8 cellular contexts compared by ENCODE assay signal in genomic region chr17:75749545-75750389, GRCh38. TPM values are rescaled to one million over a fixed set of nuclear protein-coding genes. Genes with fewer than 3 reads are reported as not detected.
DNase-seq lines count a peak whose midpoint lies in the region; ATAC-seq and TF ChIP-seq lines count a peak whose summit lies in the region.

No MANE protein-coding gene starts in this region.

- TF ChIP-seq CTCF in GM12874 (IDR thresholded peaks at IDR 0.05; ENCODE audit: insufficient read depth, low read depth, low read length) (peak; percentile 97), NB4 (IDR thresholded peaks at IDR 0.05; ENCODE audit: low read depth, low read length) (peak; percentile 77), glutamatergic neuron (IDR thresholded peaks at IDR 0.05; ENCODE audit: partially characterized antibody, unreplicated experiment) (peak; percentile 98), type B pancreatic cell (conservative IDR thresholded peaks at IDR 0.05) (peak; percentile 96)

- H3K4me1 Mint-ChIP-seq in activated naive CD4-positive, alpha-beta T cell treated with anti-CD3 and anti-CD28 coated beads, Interleukin-2, amount 10 ng/mL, durations not matched to agents 7 days and 5 days: peaks cover 20% of the 10 kb centered on the region
- H3K4me1 Mint-ChIP-seq in glutamatergic neuron (ENCODE audit: low read depth, unreplicated experiment) (peaks cover 3% of the 10 kb centered on the region), type B pancreatic cell (ENCODE audit: unreplicated experiment) (peaks cover 9% of the 10 kb centered on the region)

- DNase-seq in NB4 (ENCODE audit: low read depth) (peak; percentile 74), SKM-1 (lab: John Stamatoyannopoulos, UW; ENCODE audit: unreplicated experiment) (peak; percentile 11), glutamatergic neuron (peak; percentile 89), posterior cingulate gyrus (peak; percentile 76 to 98 (median 91)), type B pancreatic cell (ENCODE audit: extremely low spot score, unreplicated experiment) (no peak)
- DNase-seq in activated naive CD4-positive, alpha-beta T cell treated with anti-CD3 and anti-CD28 coated beads, Interleukin-2, amount 10 ng/mL, durations not matched to agents 7 days and 5 days: peak; percentile 92

- no peaks in the 10 kb centered on the region for H3K9me3 Mint-ChIP-seq in activated naive CD4-positive, alpha-beta T cell treated with anti-CD3 and anti-CD28 coated beads, Interleukin-2, amount 10 ng/mL, durations not matched to agents 7 days and 5 days
- H3K9me3 Mint-ChIP-seq in glutamatergic neuron (ENCODE audit: unreplicated experiment): peaks cover 6% of the 10 kb centered on the region
- no peaks in the 10 kb centered on the region for H3K9me3 Mint-ChIP-seq in type B pancreatic cell

- no peak overlapping the region for H3K4me3 Mint-ChIP-seq in activated naive CD4-positive, alpha-beta T cell treated with anti-CD3 and anti-CD28 coated beads, Interleukin-2, amount 10 ng/mL, durations not matched to agents 7 days and 5 days
- no peak overlapping the region for H3K4me3 Mint-ChIP-seq in glutamatergic neuron (ENCODE audit: unreplicated experiment)
- no peak overlapping the region for H3K4me3 Mint-ChIP-seq in type B pancreatic cell

- no peak for ATAC-seq in HG02973 (IDR thresholded peaks at IDR 0.05; ENCODE audit: unreplicated experiment)

- H3K27me3 Mint-ChIP-seq in activated naive CD4-positive, alpha-beta T cell treated with anti-CD3 and anti-CD28 coated beads, Interleukin-2, amount 10 ng/mL, durations not matched to agents 7 days and 5 days: peaks cover 33% of the 10 kb centered on the region
- H3K27me3 Mint-ChIP-seq in glutamatergic neuron (ENCODE audit: unreplicated experiment) (peaks cover 15% of the 10 kb centered on the region), type B pancreatic cell (no peaks in the 10 kb centered on the region)

- no peak for TF ChIP-seq POLR2A in NB4 (IDR thresholded peaks at IDR 0.05; ENCODE audit: extremely low read depth, insufficient read length)

- H3K27ac Mint-ChIP-seq in activated naive CD4-positive, alpha-beta T cell treated with anti-CD3 and anti-CD28 coated beads, Interleukin-2, amount 10 ng/mL, durations not matched to agents 7 days and 5 days: no peak overlapping the region
- no peak overlapping the region for H3K27ac Mint-ChIP-seq in glutamatergic neuron (ENCODE audit: unreplicated experiment)
- no peak overlapping the region for H3K27ac Mint-ChIP-seq in type B pancreatic cell

- H3K4me3 ChIP-seq in NB4 (ENCODE audit: low read depth, low read length): no peak overlapping the region

- intact Hi-C loops in posterior cingulate gyrus (cut with DNase I): loop anchor here (1.0 kb wide), 1 partner anchor 116 kb away; the partner anchor contains the start of gene SMIM5

- CTCF ChIA-PET in activated naive CD4-positive, alpha-beta T cell treated with anti-CD3 and anti-CD28 coated beads, Interleukin-2, amount 10 ng/mL, durations not matched to agents 7 days and 5 days (lab: Charles Lee): interaction anchor here (0.6 to 11.5 kb wide), 26 partner anchors 11 to 320 kb away, joined by 3 to 380 read pairs (median 4); partner anchors contain the start of genes GALK1, ITGB4, RECQL5 and SAP30BP

- H3K36me3 Mint-ChIP-seq in activated naive CD4-positive, alpha-beta T cell treated with anti-CD3 and anti-CD28 coated beads, Interleukin-2, amount 10 ng/mL, durations not matched to agents 7 days and 5 days: no peaks in the 10 kb centered on the region
- H3K36me3 Mint-ChIP-seq in glutamatergic neuron (ENCODE audit: unreplicated experiment): no peaks in the 10 kb centered on the region
- no peaks in the 10 kb centered on the region for H3K36me3 Mint-ChIP-seq in type B pancreatic cell

RNA-seq across cellular contexts. Expression of gene GALK1, which starts 15.2 kb away (rescaled TPM):
- total RNA-seq in glutamatergic neuron (ENCODE audit: unreplicated experiment) (18.2 TPM), type B pancreatic cell (ENCODE audit: low replicate concordance) (33.0 and 59.8 TPM in 2 replicates)

RNA-seq across cellular contexts. Expression of gene ITGB4, which starts 28.5 kb away (rescaled TPM):
- total RNA-seq in glutamatergic neuron (ENCODE audit: unreplicated experiment) (not detected), type B pancreatic cell (ENCODE audit: low replicate concordance) (26.4 and 57.8 TPM in 2 replicates)

RNA-seq across cellular contexts. Expression of gene UNK, which starts 34.8 kb away (rescaled TPM):
- 65.5 TPM for total RNA-seq in glutamatergic neuron (ENCODE audit: unreplicated experiment)
- total RNA-seq in type B pancreatic cell (ENCODE audit: low replicate concordance): 41.9 and 49.7 TPM in 2 replicates

Comparison
In these comparisons a context has a peak if more than half of its experiments do, and no peak if none do; other contexts are left out.
1. RNA of gene ITGB4, which starts 28.5 kb away (total RNA-seq): 26.4 to 57.8 TPM in type B pancreatic cell; not detected in glutamatergic neuron (single experiment); every median in the first group is over 10 times any median in the second.
2. Peak in every context shown above with its lines, with median percentiles within 50 percentile points of each other: CTCF ChIP-seq.